ENCODE assay signal across 2 cellular contexts in genomic region chr17:40284085-40284713, GRCh38.
TF ChIP-seq lines count a peak whose summit lies in the region.

No MANE protein-coding gene starts in this region.

TF ChIP-seq in A549, 52 proteins besides CTCF, POLR2A, EP300 and RAD21 (continued from another document):
- TF ChIP-seq MAZ (IDR thresholded peaks at IDR 0.05; ENCODE audit: borderline replicate concordance, low read depth, low read length) (no peak), ATOH8 (CRISPR knock-in tag; IDR thresholded peaks at IDR 0.05; ENCODE audit: low read depth) (no peak), HES2 (IDR thresholded peaks at IDR 0.05) (no peak), HMGXB4 (CRISPR knock-in tag; IDR thresholded peaks at IDR 0.05; ENCODE audit: borderline replicate concordance) (no peak), KDM1A (IDR thresholded peaks at IDR 0.05; ENCODE audit: low read depth) (no peak), PBX3 (IDR thresholded peaks at IDR 0.05) (no peak), SREBF2 (IDR thresholded peaks at IDR 0.05) (no peak), TFCP2L1 (CRISPR knock-in tag; IDR thresholded peaks at IDR 0.05) (no peak)

TF ChIP-seq in K562, 482 proteins besides CTCF, POLR2A, EP300 and RAD21 (continued from another document):
- no peak for TF ChIP-seq USF1 (CRISPR knock-in tag; IDR thresholded peaks at IDR 0.05)
- no peak for TF ChIP-seq PRDM10 (IDR thresholded peaks at IDR 0.05; ENCODE audit: partially characterized antibody)
- no peak for TF ChIP-seq PBX2 (CRISPR knock-in tag; IDR thresholded peaks at IDR 0.05; ENCODE audit: low read depth)
- TF ChIP-seq PBX2 (tag; conservative IDR thresholded peaks at IDR 0.05; ENCODE audit: low read depth) = 0 out of 2 replicates have a peak, but pooled peaks have one; percentile 18
TF ChIP-seq in K562: peak in this region for 2.
